ENCODE assay signal across 2 cellular contexts in genomic region chr5:171384999-171385398, GRCh38. TPM values are rescaled to one million over a fixed set of nuclear protein-coding genes. Genes with fewer than 3 reads are reported as not detected.
"Had no signal": no experiment of that assay in that cellular context is flagged by ENCODE, and none has a peak within 500 bp of the region (broad histone marks: within the 10 kb centered on the region; RNA-seq: fewer than 3 reads in every experiment).

No MANE protein-coding gene starts in this region.

RNA-seq across cellular contexts. Expression of gene FGF18, which starts 34.4 kb away (rescaled TPM):
- total RNA-seq: activated CD4-positive, alpha-beta memory T cell treated with anti-CD3 and anti-CD28 coated beads, Interleukin-2, amount 10 ng/mL, durations not matched to agents 7 days and 5 days; activated T-helper 2 cell treated with anti-CD3 and anti-CD28 coated beads, Interferon-gamma antibody, Interleukin-2, Interleukin-4, amounts not matched to agents 10 μg/mL and 5 μg/mL and 100 μg/mL, durations not matched to agents 14 hours and 24 hours and 36 hours had no signal
